In the genomic region with DNA sequence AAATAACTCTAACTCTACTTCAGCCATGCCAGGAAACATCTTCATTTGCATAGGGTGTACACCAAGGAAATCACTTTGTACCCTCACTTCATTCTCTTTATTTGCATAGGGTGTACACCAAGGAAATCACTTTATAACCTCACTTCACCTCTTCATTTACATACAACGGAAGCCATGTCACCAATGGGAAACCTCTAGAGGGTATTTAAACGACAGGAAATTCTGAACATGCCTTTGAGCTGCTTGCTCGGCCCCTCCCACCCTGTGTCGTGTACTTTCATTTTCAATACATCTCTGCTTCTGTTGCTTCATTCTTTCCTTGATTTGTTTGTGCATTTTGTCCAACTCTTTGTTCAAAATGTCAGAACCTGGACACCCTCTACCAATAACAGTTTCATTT, we compare ENCODE assay signal across 19 cellular contexts.
DNase-seq lines count a peak whose midpoint lies in the region; ATAC-seq, FAIRE-seq and TF ChIP-seq lines count a peak whose summit lies in the region.
"Had no signal": no experiment of that assay in that cellular context is flagged by ENCODE, and none has a peak within 500 bp of the region (broad histone marks: within the 10 kb centered on the region; RNA-seq: fewer than 3 reads in every experiment).

No MANE protein-coding gene starts in this region.

- H3K4me1 ChIP-seq in ACC112 (ENCODE audit: control insufficient read depth, insufficient read depth, low read length, unreplicated experiment) (no peaks in the 10 kb centered on the region), IMR-90 (ENCODE audit: control insufficient read depth, insufficient read depth, low read length) (peaks cover 2% of the 10 kb centered on the region; the same call in 1 of the 2 replicates), PC-3 (ENCODE audit: insufficient read depth, low read length) (no peaks in the 10 kb centered on the region), H1 (replicated peaks in 1 of 4; ENCODE audit: control insufficient read depth in 3 of 4, insufficient read depth in 4 of 4, low read length in 3 of 4) (no peaks in the 10 kb centered on the region; a peak in 1 of 7 replicates)
- H3K4me1 ChIP-seq: foreskin keratinocyte, SJSA1 had no signal

- H2BK120ac ChIP-seq in IMR-90 (ENCODE audit: low read depth, low read length) (peak overlapping the region; percentile 68), H1 (replicated peaks; ENCODE audit: low read depth, low read length) (no peak overlapping the region)

- intact Hi-C loops in IMR-90 (cut with micrococcal nuclease) = no loop called here
- intact Hi-C loops in PC-3 (cut with micrococcal nuclease) = no loop called here

- H3K4me2 ChIP-seq in IMR-90 (ENCODE audit: low read depth, low read length) (peak overlapping the region; percentile 94), PC-3 (ENCODE audit: low read length) (peak overlapping the region; percentile 62; the same call in 1 of the 2 replicates), H1 (ENCODE audit: insufficient read depth in 1 of 2, low read depth in 2 of 2, low read length in 2 of 2) (no peak overlapping the region)

- H3K4ac ChIP-seq in IMR-90 (ENCODE audit: low read depth, low read length) (peak overlapping the region; percentile 66; the same call in 1 of the 2 replicates), H1 (replicated peaks; ENCODE audit: insufficient read length, low read depth, low read length) (no peak overlapping the region)

- H4K20me1 ChIP-seq in IMR-90 (ENCODE audit: insufficient read depth, low read length) (no peaks in the 10 kb centered on the region), PC-3 (ENCODE audit: low read length) (no peaks in the 10 kb centered on the region), H1 (replicated peaks in 1 of 2; ENCODE audit: control insufficient read depth in 1 of 2, insufficient read depth in 2 of 2, low read length in 2 of 2) (no peaks in the 10 kb centered on the region)

- no peaks in the 10 kb centered on the region for H3K27me3 ChIP-seq in ACC112 (ENCODE audit: insufficient read depth, low read length)
- no peaks in the 10 kb centered on the region for H3K27me3 ChIP-seq in IMR-90 (ENCODE audit: control insufficient read depth, insufficient read depth, low read length)
- H3K27me3 ChIP-seq in PC-3 (ENCODE audit: low read length) = no peaks in the 10 kb centered on the region
- no peaks in the 10 kb centered on the region for H3K27me3 ChIP-seq in H1 (replicated peaks in 1 of 4; ENCODE audit: control insufficient read depth in 3 of 4, extremely low read depth in 1 of 4, insufficient read depth in 3 of 4, low read length in 3 of 4)
- H3K27me3 ChIP-seq: foreskin keratinocyte, SJSA1 had no signal

- H3K9me2 ChIP-seq in PC-3 (replicated peaks; ENCODE audit: low read length) = no peaks in the 10 kb centered on the region

- TF ChIP-seq CTCF in IMR-90 (conservative IDR thresholded peaks at IDR 0.05; ENCODE audit: low read depth, low read length) = no peak
- no peak for TF ChIP-seq CTCF in PC-3 (conservative IDR thresholded peaks at IDR 0.05; ENCODE audit: low read depth, low read length)
- no peak for TF ChIP-seq CTCF in H1 (IDR thresholded peaks at IDR 0.05; ENCODE audit: control extremely low read depth in 1 of 3, insufficient read depth in 1 of 3, low read depth in 1 of 3, low read length in 3 of 3)

- no peak overlapping the region for H2AK9ac ChIP-seq in IMR-90 (replicated peaks; ENCODE audit: low read depth, low read length, poor library complexity)

- H2AFZ ChIP-seq in ACC112 (ENCODE audit: low read length, unreplicated experiment) (peak overlapping the region; percentile 84), IMR-90 (replicated peaks; ENCODE audit: low read length, poor library complexity) (peak overlapping the region; percentile 63), PC-3 (ENCODE audit: low read length) (peak overlapping the region; percentile 57; the same call in 1 of the 2 replicates), H1 (ENCODE audit: low read length) (no peak overlapping the region)

- H3K27ac ChIP-seq in ACC112 (ENCODE audit: low read depth, low read length) (no peak overlapping the region), IMR-90 (ENCODE audit: insufficient read depth, low read length) (no peak overlapping the region), PC-3 (ENCODE audit: low read length) (no peak overlapping the region), H1 (ENCODE audit: low read depth, low read length) (no peak overlapping the region)
- H3K27ac ChIP-seq: dorsolateral prefrontal cortex, foreskin keratinocyte, SJSA1 had no signal

- H3K9me3 ChIP-seq in IMR-90 (ENCODE audit: control insufficient read depth, insufficient read depth, low read length) (0 out of 2 replicates have a peak, but pooled peaks cover 2% of the 10 kb centered on the region), PC-3 (ENCODE audit: low read length) (no peaks in the 10 kb centered on the region), H1 (ENCODE audit: insufficient read depth in 2 of 2, low read depth in 1 of 2, low read length in 1 of 2) (peaks cover 0 to 8% of the 10 kb centered on the region in 2 experiments; a peak in 1 of 4 replicates)
- H3K9me3 ChIP-seq: mucosa of descending colon, SJSA1 had no signal

- H3K36me3 ChIP-seq in ACC112 (ENCODE audit: insufficient read depth, low read length) (no peaks in the 10 kb centered on the region), IMR-90 (ENCODE audit: control insufficient read depth, insufficient read depth, low read length) (no peaks in the 10 kb centered on the region), PC-3 (ENCODE audit: low read depth, low read length) (no peaks in the 10 kb centered on the region), H1 (ENCODE audit: control insufficient read depth in 2 of 4, insufficient read depth in 4 of 4, low read length in 3 of 4) (no peaks in the 10 kb centered on the region)
- H3K36me3 ChIP-seq: SJSA1 had no signal

- CTCF ChIA-PET in IMR-90 (lab: Yijun Ruan, JAX) = no interaction called here
- CTCF ChIA-PET in PC-3 (lab: Charles Lee) = no interaction called here
- CTCF ChIA-PET in H1 (lab: Charles Lee; ENCODE audit: partially characterized antibody) = interaction anchor here (0.6 to 1.8 kb wide), 4 partner anchors 14 to 146 kb away, joined by 3 to 5 read pairs (median 3); no protein-coding TSS in a partner anchor

- H2BK5ac ChIP-seq in IMR-90 (ENCODE audit: low read depth, low read length, poor library complexity, severe bottlenecking) (peak overlapping the region; percentile 73), H1 (ENCODE audit: low read depth, low read length) (no peak overlapping the region)

- H4K91ac ChIP-seq in IMR-90 (ENCODE audit: insufficient read depth, low read depth, low read length) = peak overlapping the region; percentile 38; the same call in 1 of the 2 replicates
- H4K91ac ChIP-seq in H1 (replicated peaks; ENCODE audit: insufficient read length, low read length) = no peak overlapping the region

- H3K79me2 ChIP-seq in ACC112 (ENCODE audit: control insufficient read depth, insufficient read depth, low read length, unreplicated experiment) (no peaks in the 10 kb centered on the region), PC-3 (ENCODE audit: low read length) (no peaks in the 10 kb centered on the region), H1 (ENCODE audit: control insufficient read depth in 1 of 2, insufficient read depth in 2 of 2, low read length in 2 of 2) (no peaks in the 10 kb centered on the region)

- POLR2A ChIA-PET in IMR-90 (lab: Charles Lee; ENCODE audit: unreplicated experiment) (no interaction called here), PC-3 (lab: Charles Lee; ENCODE audit: unreplicated experiment) (no interaction called here), H1 (lab: Charles Lee; ENCODE audit: partially characterized antibody) (no interaction called here)

- H3K23me2 ChIP-seq in H1 (ENCODE audit: low read depth, low read length) = no peaks in the 10 kb centered on the region

- H3K56ac ChIP-seq in IMR-90 (ENCODE audit: extremely low read depth, insufficient read depth, low read length) = 0 out of 2 replicates have a peak overlapping the region, but pooled peaks have one; percentile 8
- no peak overlapping the region for H3K56ac ChIP-seq in H1 (replicated peaks; ENCODE audit: insufficient read length, low read depth, low read length)

- no peaks in the 10 kb centered on the region for H3F3A ChIP-seq in PC-3 (ENCODE audit: low read length, unreplicated experiment)

- H3K23ac ChIP-seq in IMR-90 (ENCODE audit: low read depth, low read length) (no peak overlapping the region), H1 (ENCODE audit: insufficient read length) (no peak overlapping the region)

- no peak for FAIRE-seq in H1 (lab: Jason Lieb, UNC)
- FAIRE-seq: urothelium cell line had no signal

- H2BK15ac ChIP-seq in IMR-90 (ENCODE audit: low read depth, low read length) (peak overlapping the region; percentile 42; the same call in 2 of the 3 replicates), H1 (ENCODE audit: low read length) (no peak overlapping the region)

- H2BK12ac ChIP-seq in H1 (ENCODE audit: low read depth, low read length) = 0 out of 2 replicates have a peak overlapping the region, but pooled peaks have one; percentile 76

- TF ChIP-seq POLR2A in IMR-90 (IDR thresholded peaks at IDR 0.05; ENCODE audit: low read depth, low read length) (no peak), H1 (IDR thresholded peaks at IDR 0.05; ENCODE audit: control extremely low read depth in 1 of 2, low read depth in 2 of 2, low read length in 2 of 2) (no peak)

- H3K9me1 ChIP-seq in IMR-90 (ENCODE audit: insufficient read depth, low read length) = no peaks in the 10 kb centered on the region

- WGBS in IMR-90 (ENCODE audit: extremely low coverage in 2 of 2, insufficient read length in 1 of 2), 2 experiments = no CpG with 5 or more reads among the region's 4 CpGs
- 92% methylated on average over 4 of the region's 4 CpGs; no CpG with 5 or more reads in 1 of the 2 experiments for WGBS in H1 (ENCODE audit: extremely low coverage in 1 of 2, insufficient coverage in 1 of 2, insufficient read length in 1 of 2, insufficient replicate concordance in 2 of 2, low coverage in 1 of 2, low lambda C conversion rate in 2 of 2, missing lambda C conversion rate in 1 of 2), 2 experiments

- in situ Hi-C loops in IMR-90 (cut with MboI; ENCODE audit: low sequenced_read_pairs) = no loop called here

- H3K18ac ChIP-seq in IMR-90 (ENCODE audit: low read depth, low read length) = peak overlapping the region; percentile 80; the same call in 1 of the 2 replicates
- H3K18ac ChIP-seq in H1 (ENCODE audit: extremely low read depth, low read length) = no peak overlapping the region

- TF ChIP-seq RAD21 in IMR-90 (IDR thresholded peaks at IDR 0.05; ENCODE audit: low read length) (no peak), H1 (IDR thresholded peaks at IDR 0.05 in 1 of 2, conservative IDR thresholded peaks at IDR 0.05 in 1 of 2; ENCODE audit: low read depth in 2 of 2, low read length in 2 of 2) (no peak)

- no TSS peak for BruUV-seq in IMR-90 (replicated peaks; lab: Mats Ljungman, UMichigan)
- BruUV-seq in PC-3 (replicated peaks; lab: Mats Ljungman, UMichigan) = no TSS peak

- DNase-seq in IMR-90 = peak; percentile 42
- no peak for DNase-seq in PC-3
- DNase-seq in H1 (ENCODE audit: low read depth in 1 of 2, low spot score in 2 of 2) = no peak
- no peak for DNase-seq in stimulated activated naive CD4-positive, alpha-beta T cell treated with Interleukin-2 at 50 U/mL for 16 hours (lab: John Stamatoyannopoulos, UW)
- DNase-seq in activated CD4-positive, alpha-beta T cell treated with anti-CD3 and anti-CD28 coated beads for 1 hour = no peak
- DNase-seq: activated CD4-positive, CD25-positive, alpha-beta regulatory T cell treated with anti-CD3 and anti-CD28 coated beads, Interleukin-2, amount 50 U/mL, for 72 hours; activated T-cell treated with anti-CD3 and anti-CD28 coated beads, Interleukin-2, amount 50 U/mL, for 24 hours; AML-193; dorsolateral prefrontal cortex; foreskin keratinocyte; immature natural killer cell; mucosa of descending colon; NCI-H1417; NCI-H69 had no signal

- H4K5ac ChIP-seq in IMR-90 (ENCODE audit: low read depth, low read length) = peak overlapping the region; percentile 28
- H4K5ac ChIP-seq in H1 (ENCODE audit: insufficient read length, low read depth, low read length) = no peak overlapping the region

- H3K14ac ChIP-seq in IMR-90 (replicated peaks; ENCODE audit: low read depth, low read length) (peak overlapping the region; percentile 38), H1 (ENCODE audit: insufficient read length) (no peak overlapping the region)

- H2AK5ac ChIP-seq in IMR-90 (ENCODE audit: low read depth, low read length) (no peak overlapping the region), H1 (ENCODE audit: low read depth, low read length) (no peak overlapping the region)

- dilution Hi-C loops in IMR-90 (cut with HindIII; ENCODE audit: low sequenced_read_pairs, unreplicated experiment) = no loop called here

- H4K8ac ChIP-seq in IMR-90 (ENCODE audit: low read depth in 2 of 2, low read length in 2 of 2) = peak overlapping the region; percentile 66 to 71
- no peak overlapping the region for H4K8ac ChIP-seq in H1 (ENCODE audit: extremely low read depth, insufficient read depth, low read length)

- ATAC-seq in IMR-90 (ENCODE audit: low read depth) (peak; percentile 77), PC-3 (no peak), HG03175 (IDR thresholded peaks at IDR 0.05; ENCODE audit: unreplicated experiment) (no peak), HG02642 (IDR thresholded peaks at IDR 0.05; ENCODE audit: poor library complexity, unreplicated experiment) (no peak)
- ATAC-seq: foreskin keratinocyte, mucosa of descending colon had no signal

- no peak for TF ChIP-seq EP300 in H1 (IDR thresholded peaks at IDR 0.05; ENCODE audit: borderline replicate concordance in 1 of 2, low read depth in 2 of 2, low read length in 2 of 2)

- H3K79me1 ChIP-seq in IMR-90 (ENCODE audit: low read depth in 1 of 2, low read length in 2 of 2) (no peaks in the 10 kb centered on the region), H1 (ENCODE audit: low read depth, low read length) (no peaks in the 10 kb centered on the region)

- H3K9ac ChIP-seq in IMR-90 (ENCODE audit: low read depth, low read length) = no peak overlapping the region
- H3K9ac ChIP-seq in PC-3 (ENCODE audit: low read length) = no peak overlapping the region
- H3K9ac ChIP-seq in H1 (replicated peaks in 1 of 4; ENCODE audit: extremely low read depth in 1 of 4, low read depth in 3 of 4, low read length in 3 of 4) = no peak overlapping the region

- H3K4me3 ChIP-seq in ACC112 (ENCODE audit: low read depth, low read length) = peak overlapping the region; percentile 58
- peak overlapping the region; percentile 33; the same call in 1 of the 2 replicates for H3K4me3 ChIP-seq in IMR-90 (ENCODE audit: insufficient read depth, low read depth, low read length)
- H3K4me3 ChIP-seq in PC-3 (ENCODE audit: low read length) = peak overlapping the region; percentile 40; the same call in 1 of the 2 replicates
- H3K4me3 ChIP-seq in H1 (ENCODE audit: extremely low read depth in 1 of 4, insufficient read depth in 2 of 4, low read depth in 3 of 4, low read length in 4 of 4) = no peak overlapping the region
- H3K4me3 ChIP-seq: dorsolateral prefrontal cortex, mucosa of descending colon, SJSA1 had no signal

- H2BK20ac ChIP-seq in IMR-90 (ENCODE audit: low read depth, low read length) = peak overlapping the region; percentile 76
- H2BK20ac ChIP-seq in H1 (ENCODE audit: low read length) = no peak overlapping the region

Comparison
In these comparisons a context has a peak if more than half of its experiments do, and no peak if none do; other contexts are left out.
1. H3K4me3 ChIP-seq: peak in ACC112 (single experiment), IMR-90 (single experiment) and PC-3 (single experiment); none in H1 (0 of 4).
2. H3K4me2 ChIP-seq: peak in IMR-90 (single experiment) and PC-3 (single experiment); none in H1 (0 of 2).